In genomic region chr13:93289842-93290241, GRCh38 we compare ENCODE assay signal across 23 cellular contexts.
"Had no signal": no experiment of that assay in that cellular context is flagged by ENCODE, and none has a peak within 500 bp of the region (broad histone marks: within the 10 kb centered on the region; RNA-seq: fewer than 3 reads in every experiment).

No MANE protein-coding gene starts in this region.

- H3K4me3 Mint-ChIP-seq: activated CD8-positive, alpha-beta memory T cell treated with anti-CD3 and anti-CD28 coated beads, Interleukin-2, amount 10 ng/mL, durations not matched to agents 7 days and 5 days; activated naive CD8-positive, alpha-beta T cell treated with anti-CD3 and anti-CD28 coated beads, Interleukin-2, amount 10 ng/mL, durations not matched to agents 7 days and 5 days; brain; natural killer cell had no signal

- H3K4me1 Mint-ChIP-seq: activated CD8-positive, alpha-beta memory T cell treated with anti-CD3 and anti-CD28 coated beads, Interleukin-2, amount 10 ng/mL, durations not matched to agents 7 days and 5 days; activated naive CD8-positive, alpha-beta T cell treated with anti-CD3 and anti-CD28 coated beads, Interleukin-2, amount 10 ng/mL, durations not matched to agents 7 days and 5 days; natural killer cell had no signal

- H3K36me3 Mint-ChIP-seq: activated CD8-positive, alpha-beta memory T cell treated with anti-CD3 and anti-CD28 coated beads, Interleukin-2, amount 10 ng/mL, durations not matched to agents 7 days and 5 days; activated naive CD8-positive, alpha-beta T cell treated with anti-CD3 and anti-CD28 coated beads, Interleukin-2, amount 10 ng/mL, durations not matched to agents 7 days and 5 days; brain; natural killer cell had no signal

- H3K4me3 ChIP-seq: dorsolateral prefrontal cortex, lung, sigmoid colon, thyroid gland had no signal

- H3K27ac ChIP-seq: epithelial cell of prostate, neutrophil, sigmoid colon, thyroid gland, WERI-Rb-1 had no signal

- DNase-seq: activated CD4-positive, alpha-beta T cell treated with anti-CD3 and anti-CD28 coated beads, Interleukin-2, amount 50 U/mL, for 4 hours; activated CD8-positive, alpha-beta memory T cell treated with anti-CD3 and anti-CD28 coated beads, Interleukin-2, amount 10 ng/mL, durations not matched to agents 7 days and 5 days; activated naive CD4-positive, alpha-beta T cell treated with Interleukin-2 at 50 U/mL for 16 hours; activated naive CD8-positive, alpha-beta T cell treated with anti-CD3 and anti-CD28 coated beads, Interleukin-2, amount 10 ng/mL, durations not matched to agents 7 days and 5 days; activated T-cell treated with anti-CD3 and anti-CD28 coated beads, Interleukin-2, amount 50 U/mL, for 1 hour; caudate nucleus; dorsolateral prefrontal cortex; foreskin melanocyte; glutamatergic neuron; hippocampal formation; natural killer cell; sigmoid colon; stimulated activated CD4-positive, alpha-beta T cell treated with anti-CD3 and anti-CD28 coated beads, Interleukin-1b, Interleukin-23, amount 100 ng/mL, for 48 hours; stimulated activated naive CD4-positive, alpha-beta T cell treated with Interleukin-2 at 50 U/mL for 16 hours; thyroid gland; WERI-Rb-1 had no signal

- H3K9me3 ChIP-seq: neutrophil, sigmoid colon, thyroid gland had no signal

- H3K27me3 Mint-ChIP-seq: activated CD8-positive, alpha-beta memory T cell treated with anti-CD3 and anti-CD28 coated beads, Interleukin-2, amount 10 ng/mL, durations not matched to agents 7 days and 5 days; activated naive CD8-positive, alpha-beta T cell treated with anti-CD3 and anti-CD28 coated beads, Interleukin-2, amount 10 ng/mL, durations not matched to agents 7 days and 5 days; brain had no signal

- H3K27ac Mint-ChIP-seq: activated CD8-positive, alpha-beta memory T cell treated with anti-CD3 and anti-CD28 coated beads, Interleukin-2, amount 10 ng/mL, durations not matched to agents 7 days and 5 days; activated naive CD8-positive, alpha-beta T cell treated with anti-CD3 and anti-CD28 coated beads, Interleukin-2, amount 10 ng/mL, durations not matched to agents 7 days and 5 days; activated T-helper 2 cell treated with anti-CD3 and anti-CD28 coated beads, Interferon-gamma antibody, Interleukin-2, Interleukin-4, amounts not matched to agents 10 μg/mL and 5 μg/mL and 100 μg/mL, durations not matched to agents 14 hours and 24 hours and 36 hours; brain; natural killer cell had no signal

- H3K4me1 ChIP-seq: sigmoid colon, thyroid gland had no signal

- H3K9me3 Mint-ChIP-seq: activated naive CD8-positive, alpha-beta T cell treated with anti-CD3 and anti-CD28 coated beads, Interleukin-2, amount 10 ng/mL, durations not matched to agents 7 days and 5 days; activated T-helper 2 cell treated with anti-CD3 and anti-CD28 coated beads, Interferon-gamma antibody, Interleukin-2, Interleukin-4, amounts not matched to agents 10 μg/mL and 5 μg/mL and 100 μg/mL, durations not matched to agents 14 hours and 24 hours and 36 hours; brain had no signal

- H3K27me3 ChIP-seq: dorsolateral prefrontal cortex, neutrophil, sigmoid colon, thyroid gland had no signal

- ATAC-seq: activated CD8-positive, alpha-beta memory T cell treated with anti-CD3 and anti-CD28 coated beads, Interleukin-2, amount 10 ng/mL, durations not matched to agents 7 days and 5 days; left lobe of liver; natural killer cell had no signal

- FAIRE-seq: colon had no signal

- H3K36me3 ChIP-seq: neutrophil, sigmoid colon, thyroid gland, WERI-Rb-1 had no signal
